Comparison of ENCODE assay signal across 15 cellular contexts in genomic region chr7:29502133-29502532, GRCh38.
"Had no signal": no experiment of that assay in that cellular context is flagged by ENCODE, and none has a peak within 500 bp of the region (broad histone marks: within the 10 kb centered on the region; RNA-seq: fewer than 3 reads in every experiment).

No MANE protein-coding gene starts in this region.

- H3K4me1 ChIP-seq: colonic mucosa, foreskin keratinocyte, sigmoid colon, suprapubic skin, thyroid gland had no signal

- ATAC-seq: foreskin keratinocyte; naive thymus-derived CD8-positive, alpha-beta T cell; stimulated activated naive CD8-positive, alpha-beta T cell treated with anti-CD3 and anti-CD28 coated beads, Interleukin-15, Interleukin-2, amounts not matched to agents 100 U/mL and 50 U/mL, for 24 hours had no signal

- H3K4me3 ChIP-seq: colonic mucosa, sigmoid colon, skin epidermis, suprapubic skin, thyroid gland had no signal

- H3K36me3 Mint-ChIP-seq: naive thymus-derived CD8-positive, alpha-beta T cell had no signal

- DNase-seq: colonic mucosa; dermis blood vessel endothelial cell; effector CD4-positive, alpha-beta T cell; endodermal cell; erythroblast; foreskin keratinocyte; immature natural killer cell; naive thymus-derived CD8-positive, alpha-beta T cell; posterior cingulate gyrus; sigmoid colon; stimulated activated naive CD8-positive, alpha-beta T cell treated with anti-CD3 and anti-CD28 coated beads, Interleukin-15, Interleukin-2, amounts not matched to agents 100 U/mL and 50 U/mL, for 24 hours; thyroid gland had no signal

- H3K27me3 Mint-ChIP-seq: type B pancreatic cell had no signal

- H3K4me1 Mint-ChIP-seq: immature natural killer cell; naive thymus-derived CD8-positive, alpha-beta T cell had no signal

- H3K9me3 Mint-ChIP-seq: endodermal cell; immature natural killer cell; naive thymus-derived CD8-positive, alpha-beta T cell; type B pancreatic cell had no signal

- H3K27me3 ChIP-seq: colonic mucosa, foreskin keratinocyte, sigmoid colon, suprapubic skin, thyroid gland had no signal

- H3K4me3 Mint-ChIP-seq: endodermal cell; immature natural killer cell; naive thymus-derived CD8-positive, alpha-beta T cell; type B pancreatic cell had no signal

- H3K36me3 ChIP-seq: colonic mucosa, suprapubic skin, thyroid gland had no signal

- H3K27ac Mint-ChIP-seq: endodermal cell; immature natural killer cell; naive thymus-derived CD8-positive, alpha-beta T cell; type B pancreatic cell had no signal

- H3K27ac ChIP-seq: colonic mucosa, foreskin keratinocyte, sigmoid colon, skin epidermis, suprapubic skin, thyroid gland had no signal

- H3K9me3 ChIP-seq: colonic mucosa, sigmoid colon, suprapubic skin, thyroid gland had no signal
